Comparison of ENCODE assay signal across 19 cellular contexts in genomic region chr4:4440333-4441061, GRCh38. TPM values are rescaled to one million over a fixed set of nuclear protein-coding genes. Genes with fewer than 3 reads are reported as not detected.
A peak's percentile ranks its signal among the peaks of the same experiment; 100 is the strongest.
DNase-seq lines count a peak whose midpoint lies in the region; ATAC-seq and TF ChIP-seq lines count a peak whose summit lies in the region.
"Had no signal": no experiment of that assay in that cellular context is flagged by ENCODE, and none has a peak within 500 bp of the region (broad histone marks: within the 10 kb centered on the region; RNA-seq: fewer than 3 reads in every experiment).

No MANE protein-coding gene starts in this region.

- H3K9me3 Mint-ChIP-seq in nephron progenitor cell (no peaks in the 10 kb centered on the region), CD14-positive monocyte (no peaks in the 10 kb centered on the region)
- H3K9me3 Mint-ChIP-seq: activated CD4-positive, alpha-beta memory T cell treated with anti-CD3 and anti-CD28 coated beads for 36 hours; activated naive CD4-positive, alpha-beta T cell treated with anti-CD3 and anti-CD28 coated beads, Interleukin-2, amount 50 U/mL, for 24 hours; GM23338 had no signal

- H3K4me3 Mint-ChIP-seq in nephron progenitor cell: no peak overlapping the region
- no peak overlapping the region for H3K4me3 Mint-ChIP-seq in CD14-positive monocyte
- H3K4me3 Mint-ChIP-seq: activated CD4-positive, alpha-beta memory T cell treated with anti-CD3 and anti-CD28 coated beads for 36 hours; activated naive CD4-positive, alpha-beta T cell treated with anti-CD3 and anti-CD28 coated beads, Interleukin-2, amount 50 U/mL, for 24 hours; GM23338 had no signal

- DNase-seq in nephron progenitor cell (no peak), CD14-positive monocyte (ENCODE audit: low spot score) (no peak), G401 (ENCODE audit: low spot score) (no peak), left lobe of liver (ENCODE audit: low spot score) (no peak), NOMO-1 treated with dmso at 0.1 percent for 144 hours (lab: John Stamatoyannopoulos, UW; ENCODE audit: unreplicated experiment) (no peak)
- DNase-seq: activated CD4-positive, alpha-beta memory T cell treated with anti-CD3 and anti-CD28 coated beads for 36 hours; activated T-cell treated with anti-CD3 and anti-CD28 coated beads, Interleukin-2, amount 50 U/mL, for 1 hour; brain microvascular endothelial cell; COR-L47; left ventricle myocardium superior; MM.1S; RPMI8226; stimulated activated CD4-positive, alpha-beta T cell treated with anti-CD3 and anti-CD28 coated beads, Interleukin-2, amount 100 ng/mL, for 48 hours; SW 1271 had no signal

- H3K4me1 Mint-ChIP-seq in nephron progenitor cell (peaks cover 12% of the 10 kb centered on the region), CD14-positive monocyte (no peaks in the 10 kb centered on the region)
- H3K4me1 Mint-ChIP-seq: activated naive CD4-positive, alpha-beta T cell treated with anti-CD3 and anti-CD28 coated beads, Interleukin-2, amount 50 U/mL, for 24 hours had no signal

- peak; percentile 79 for ATAC-seq in GM18511 (IDR thresholded peaks at IDR 0.05; ENCODE audit: unreplicated experiment)
- peak; percentile 53 for ATAC-seq in GM21619 (IDR thresholded peaks at IDR 0.05; ENCODE audit: unreplicated experiment)
- peak; percentile 73 for ATAC-seq in HG03442 (IDR thresholded peaks at IDR 0.05; ENCODE audit: unreplicated experiment)
- ATAC-seq in left lobe of liver: no peak
- ATAC-seq: GM23338, left ventricle myocardium superior had no signal

- intact Hi-C loops in CD14-positive monocyte (cut with micrococcal nuclease): no loop called here

- H3K27me3 Mint-ChIP-seq in nephron progenitor cell (ENCODE audit: low read depth, poor library complexity) (no peaks in the 10 kb centered on the region), CD14-positive monocyte (ENCODE audit: low read depth in 3 of 3) (no peaks in the 10 kb centered on the region)
- H3K27me3 Mint-ChIP-seq: activated CD4-positive, alpha-beta memory T cell treated with anti-CD3 and anti-CD28 coated beads for 36 hours; activated naive CD4-positive, alpha-beta T cell treated with anti-CD3 and anti-CD28 coated beads, Interleukin-2, amount 50 U/mL, for 24 hours had no signal

- peaks cover 50% of the 10 kb centered on the region for H3K36me3 Mint-ChIP-seq in nephron progenitor cell (ENCODE audit: low read depth)
- H3K36me3 Mint-ChIP-seq in CD14-positive monocyte: peaks cover 47 to 64% of the 10 kb centered on the region in 2 donors

- in situ Hi-C loops in G401 (cut with HindIII; ENCODE audit: low sequenced_read_pairs): no loop called here

- peak overlapping the region; percentile 63 for H3K27ac Mint-ChIP-seq in nephron progenitor cell
- H3K27ac Mint-ChIP-seq in CD14-positive monocyte: peak overlapping the region in 1 of 7 donors; percentile 38
- H3K27ac Mint-ChIP-seq: activated CD4-positive, alpha-beta memory T cell treated with anti-CD3 and anti-CD28 coated beads for 36 hours; activated naive CD4-positive, alpha-beta T cell treated with anti-CD3 and anti-CD28 coated beads, Interleukin-2, amount 50 U/mL, for 24 hours; GM23338 had no signal

- TF ChIP-seq CTCF in nephron progenitor cell (IDR thresholded peaks at IDR 0.05) (no peak), CD14-positive monocyte (IDR thresholded peaks at IDR 0.05) (no peak)

RNA-seq across cellular contexts. Expression of gene NSG1, which starts 53.6 kb away (rescaled TPM):
- under 1 TPM in 1 of 2 donors, not detected in 1; 0.10 TPM for polyA plus RNA-seq in CD14-positive monocyte
- total RNA-seq in G401 (2014; rRNA removed; shearing (Covaris generic)): 33.8 and 37.9 TPM in 2 replicates
- 0.13 TPM for total RNA-seq in left lobe of liver

Comparison
In these comparisons a context has a peak if more than half of its experiments do, and no peak if none do; other contexts are left out.
1. RNA of gene NSG1, which starts 53.6 kb away (total RNA-seq): 33.8 to 37.9 TPM in G401; 0.13 TPM in left lobe of liver (single experiment); every median in the first group is over 10 times any median in the second.